In the genomic region with DNA sequence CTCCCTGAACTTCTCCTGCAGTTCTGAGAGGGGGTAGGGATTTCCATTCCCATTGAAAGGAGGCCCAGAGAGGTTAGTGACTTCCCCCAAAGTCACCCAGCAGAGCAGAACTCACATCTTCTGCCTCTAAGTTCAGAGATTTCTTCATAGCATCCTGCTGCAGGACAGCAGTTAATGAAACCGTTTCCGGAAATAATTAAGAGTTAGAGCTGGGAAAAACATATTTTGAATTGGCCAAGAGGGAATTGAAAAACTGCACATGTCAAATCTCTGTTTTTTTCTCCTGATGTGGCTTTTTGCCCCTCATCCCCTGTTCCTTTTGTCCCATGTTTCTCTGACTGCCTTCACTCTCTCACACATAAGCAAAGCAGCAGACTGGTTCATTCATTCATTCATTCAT, we compare ENCODE assay signal across 12 cellular contexts. TPM values are rescaled to one million over a fixed set of nuclear protein-coding genes. Genes with fewer than 3 reads are reported as not detected.
DNase-seq lines count a peak whose midpoint lies in the region; ATAC-seq and TF ChIP-seq lines count a peak whose summit lies in the region.
"Had no signal": no experiment of that assay in that cellular context is flagged by ENCODE, and none has a peak within 500 bp of the region (broad histone marks: within the 10 kb centered on the region; RNA-seq: fewer than 3 reads in every experiment).

No MANE protein-coding gene starts in this region.

- no peak for ATAC-seq in HG03571 (IDR thresholded peaks at IDR 0.05; ENCODE audit: unreplicated experiment)

- CTCF ChIA-PET in A673 (lab: Charles Lee) = no interaction called here

- H3K4me1 Mint-ChIP-seq in osteocyte (ENCODE audit: unreplicated experiment) = peaks cover 52% of the 10 kb centered on the region
- H3K4me1 Mint-ChIP-seq: CD4-positive, CD25-positive, alpha-beta regulatory T cell had no signal

- BruUV-seq in A673 (replicated peaks; lab: Mats Ljungman, UMichigan) = no TSS peak

- peak overlapping the region; percentile 31 for H3K27ac ChIP-seq in A673 (ENCODE audit: low read depth, low read length, poor library complexity, severe bottlenecking)
- peak overlapping the region; percentile 43; the same call in 1 of the 2 replicates for H3K27ac ChIP-seq in SK-N-MC
- H3K27ac ChIP-seq: BLaER1 treated with 17β-estradiol and CSF1 and Interleukin-3, amounts not matched to agents 10 nM and 100 nM had no signal

- no peaks in the 10 kb centered on the region for H3K9me3 Mint-ChIP-seq in osteocyte (ENCODE audit: unreplicated experiment)
- H3K9me3 Mint-ChIP-seq: CD4-positive, CD25-positive, alpha-beta regulatory T cell had no signal

- intact Hi-C loops in A673 (cut with micrococcal nuclease; ENCODE audit: unreplicated experiment) = no loop called here

- no peak overlapping the region for H3K9ac ChIP-seq in SK-N-MC (ENCODE audit: insufficient read length)
- H3K9ac ChIP-seq: BLaER1 treated with 17β-estradiol and CSF1 and Interleukin-3, amounts not matched to agents 10 nM and 100 nM had no signal

- H3K9me3 ChIP-seq in A673 (ENCODE audit: low read depth, low read length, poor library complexity, severe bottlenecking) = no peaks in the 10 kb centered on the region
- no peaks in the 10 kb centered on the region for H3K9me3 ChIP-seq in SK-N-MC (ENCODE audit: low read depth, low read length)
- H3K9me3 ChIP-seq: BLaER1 treated with 17β-estradiol and CSF1 and Interleukin-3, amounts not matched to agents 10 nM and 100 nM had no signal

- peak overlapping the region; percentile 34 for H3K27ac Mint-ChIP-seq in osteocyte (ENCODE audit: unreplicated experiment)
- H3K27ac Mint-ChIP-seq: CD4-positive, CD25-positive, alpha-beta regulatory T cell had no signal

- H3K27me3 ChIP-seq in A673 (replicated peaks; ENCODE audit: insufficient read depth, low read depth, low read length, poor library complexity) = no peaks in the 10 kb centered on the region
- H3K27me3 ChIP-seq: BLaER1 treated with 17β-estradiol and CSF1 and Interleukin-3, amounts not matched to agents 10 nM and 100 nM had no signal

- DNase-seq in A673 (ENCODE audit: low spot score) = peak; percentile 80
- DNase-seq in SK-N-MC (ENCODE audit: low read depth, low spot score) = peak; percentile 51
- peak; percentile 44 for DNase-seq in fibroblast of villous mesenchyme (ENCODE audit: low read depth)
- DNase-seq in osteocyte (ENCODE audit: extremely low spot score, unreplicated experiment) = no peak
- DNase-seq in LoVo (ENCODE audit: low spot score) = no peak
- no peak for DNase-seq in AG08396 (ENCODE audit: low spot score)
- no peak for DNase-seq in GM13977 (ENCODE audit: low spot score)
- DNase-seq: CD4-positive, CD25-positive, alpha-beta regulatory T cell; GF-D8; HCEC 1CT had no signal

- POLR2A ChIA-PET in A673 (lab: Charles Lee; ENCODE audit: low non-redundant PET) = no interaction called here

- in situ Hi-C loops in GM13977 (cut with MboI; ENCODE audit: low pct_unique_long_range_greater_than_20kb, low sequenced_read_pairs, unreplicated experiment) = no loop called here

- no peak for TF ChIP-seq CTCF in A673 (conservative IDR thresholded peaks at IDR 0.05; ENCODE audit: low read depth, low read length)
- TF ChIP-seq CTCF in fibroblast of villous mesenchyme (IDR thresholded peaks at IDR 0.05; ENCODE audit: insufficient read depth, low read depth, low read length) = no peak
- no peak for TF ChIP-seq CTCF in osteocyte (IDR thresholded peaks at IDR 0.05)
- TF ChIP-seq CTCF in GM13977 (IDR thresholded peaks at IDR 0.05; ENCODE audit: extremely low read depth, insufficient read depth, missing control alignments) = no peak

- H3K4me1 ChIP-seq in A673 (ENCODE audit: insufficient read depth, low read length, poor library complexity, severe bottlenecking) = peaks cover 79% of the 10 kb centered on the region

- H3K36me3 ChIP-seq in A673 (ENCODE audit: insufficient read depth, low read length, poor library complexity, severe bottlenecking) (no peaks in the 10 kb centered on the region), SK-N-MC (ENCODE audit: insufficient read depth, low read length) (no peaks in the 10 kb centered on the region)
- H3K36me3 ChIP-seq: BLaER1 treated with 17β-estradiol and CSF1 and Interleukin-3, amounts not matched to agents 10 nM and 100 nM had no signal

- H3K4me3 Mint-ChIP-seq in osteocyte (ENCODE audit: unreplicated experiment) = no peak overlapping the region
- H3K4me3 Mint-ChIP-seq: CD4-positive, CD25-positive, alpha-beta regulatory T cell had no signal

- H3K4me3 ChIP-seq in A673 (ENCODE audit: low read depth, low read length, poor library complexity, severe bottlenecking) = no peak overlapping the region
- H3K4me3 ChIP-seq in SK-N-MC = no peak overlapping the region
- no peak overlapping the region for H3K4me3 ChIP-seq in fibroblast of villous mesenchyme (ENCODE audit: low read depth, low read length)
- H3K4me3 ChIP-seq: BLaER1 treated with 17β-estradiol and CSF1 and Interleukin-3, amounts not matched to agents 10 nM and 100 nM had no signal

- H3K27me3 Mint-ChIP-seq in osteocyte (ENCODE audit: unreplicated experiment) = peaks cover 15% of the 10 kb centered on the region

- H3K36me3 Mint-ChIP-seq in osteocyte (ENCODE audit: unreplicated experiment) = no peaks in the 10 kb centered on the region
- H3K36me3 Mint-ChIP-seq: CD4-positive, CD25-positive, alpha-beta regulatory T cell had no signal

RNA-seq across cellular contexts. Expression of a gene that starts 26.6 kb away (rescaled TPM):
- total RNA-seq in A673 (2021) (20.2 and 22.8 TPM in 2 replicates), fibroblast of villous mesenchyme (40.3 and 46.2 TPM in 2 replicates), osteocyte (56.1 and 57.9 TPM in 2 replicates)

RNA-seq across cellular contexts. Expression of a gene that starts 27.6 kb away (rescaled TPM):
- total RNA-seq in A673 (2021) (0.24 and 0.61 TPM in 2 replicates), fibroblast of villous mesenchyme (under 0.01 TPM in 2 replicates), osteocyte (not detected in 2 replicates)
- total RNA-seq: CD4-positive, CD25-positive, alpha-beta regulatory T cell had no signal

Comparison
In these comparisons a context has a peak if more than half of its experiments do, and no peak if none do; other contexts are left out.
1. DNase-seq: peak in A673 (single experiment), SK-N-MC (single experiment) and fibroblast of villous mesenchyme (single experiment); none in osteocyte (single experiment), LoVo (single experiment), AG08396 (single experiment) and GM13977 (single experiment).